11 cellular contexts compared by ENCODE assay signal in genomic region chr1:95793893-95794292, GRCh38.
A peak's percentile ranks its signal among the peaks of the same experiment; 100 is the strongest.
DNase-seq lines count a peak whose midpoint lies in the region; TF ChIP-seq lines count a peak whose summit lies in the region.
"Had no signal": no experiment of that assay in that cellular context is flagged by ENCODE, and none has a peak within 500 bp of the region (broad histone marks: within the 10 kb centered on the region; RNA-seq: fewer than 3 reads in every experiment).

No MANE protein-coding gene starts in this region.

- H3K27me3 ChIP-seq in Loucy (ENCODE audit: insufficient read depth, low read length, poor library complexity, severe bottlenecking) (no peaks in the 10 kb centered on the region), liver (ENCODE audit: control insufficient read depth in 4 of 4, insufficient read depth in 4 of 4, low read length in 3 of 4) (no peaks in the 10 kb centered on the region), tibial nerve (no peaks in the 10 kb centered on the region)

- 66% methylated on average over 5 of the region's 5 CpGs for WGBS in liver
- WGBS in tibial nerve, 2 donors = 64 to 74% methylated on average over 5 of the region's 5 CpGs

- H3F3A ChIP-seq in Loucy (ENCODE audit: low read depth) = no peaks in the 10 kb centered on the region

- peak; percentile 48 for TF ChIP-seq CTCF in Loucy (conservative IDR thresholded peaks at IDR 0.05; ENCODE audit: low read length)
- peak; percentile 14 for TF ChIP-seq CTCF in liver (IDR thresholded peaks at IDR 0.05; ENCODE audit: low read depth, low read length, missing input control)
- no peak for TF ChIP-seq CTCF in tibial nerve (IDR thresholded peaks at IDR 0.05)

- TF ChIP-seq RAD21 in liver (IDR thresholded peaks at IDR 0.05) = peak; percentile 33 to 57

- H4K20me1 ChIP-seq in Loucy (ENCODE audit: insufficient read depth, low read length, poor library complexity, severe bottlenecking) = no peaks in the 10 kb centered on the region

- H3K27ac ChIP-seq in liver (ENCODE audit: low read depth in 1 of 2, low read length in 2 of 2) = no peak overlapping the region
- no peak overlapping the region for H3K27ac ChIP-seq in tibial nerve

- no peak overlapping the region for H3K4me2 ChIP-seq in Loucy (ENCODE audit: low read depth, low read length, poor library complexity, severe bottlenecking)

- H3K79me2 ChIP-seq in Loucy (ENCODE audit: insufficient read depth, low read length) = no peaks in the 10 kb centered on the region

- no peaks in the 10 kb centered on the region for H3K9me2 ChIP-seq in Loucy (replicated peaks; ENCODE audit: low read depth, low read length)

- H2AFZ ChIP-seq in Loucy (ENCODE audit: low read length) = no peak overlapping the region

- H3K4me3 ChIP-seq in Loucy (ENCODE audit: low read length, poor library complexity, severe bottlenecking) (no peak overlapping the region), liver (ENCODE audit: low read depth in 1 of 3, low read length in 3 of 3) (no peak overlapping the region), tibial nerve (no peak overlapping the region)

- H3K9ac ChIP-seq in Loucy (ENCODE audit: low read depth, low read length, poor library complexity, severe bottlenecking) = no peak overlapping the region
- H3K9ac ChIP-seq in liver (ENCODE audit: low read depth in 1 of 2, low read length in 2 of 2) = no peak overlapping the region

- TF ChIP-seq EP300 in tibial nerve (IDR thresholded peaks at IDR 0.05) = no peak

- peak in 2 of 3 experiments; percentile 20 to 63 for DNase-seq in NCI-H1417 (lab: John Stamatoyannopoulos, UW)
- DNase-seq in NCI-H1417 treated with DMSO at 0.1 percent for 48 hours (lab: John Stamatoyannopoulos, UW) = no peak
- DNase-seq in astrocyte of the hippocampus (ENCODE audit: low read depth, low spot score) = peak; percentile 6
- no peak for DNase-seq in NCI-H1436 (lab: John Stamatoyannopoulos, UW)
- DNase-seq in tibial nerve (ENCODE audit: low spot score in 2 of 2) = no peak
- no peak for DNase-seq in DMS79 (lab: John Stamatoyannopoulos, UW)
- DNase-seq: activated naive CD8-positive, alpha-beta T cell treated with anti-CD3 and anti-CD28 coated beads, Interleukin-2, amount 50 U/mL, for 24 hours; effector CD8-positive, alpha-beta T cell; substantia nigra had no signal

- no peak for TF ChIP-seq POLR2A in tibial nerve (IDR thresholded peaks at IDR 0.05)

- H3K9me3 ChIP-seq in Loucy (ENCODE audit: insufficient read depth, low read depth, low read length) (no peaks in the 10 kb centered on the region), liver (ENCODE audit: control insufficient read depth in 4 of 4, low read length in 3 of 4) (no peaks in the 10 kb centered on the region), tibial nerve (peaks cover 0 to 8% (median 0%) of the 10 kb centered on the region in 4 donors)

- H3K36me3 ChIP-seq in Loucy (ENCODE audit: insufficient read depth, low read length) (no peaks in the 10 kb centered on the region), liver (ENCODE audit: control insufficient read depth in 4 of 4, insufficient read depth in 3 of 4, low read depth in 1 of 4, low read length in 3 of 4) (no peaks in the 10 kb centered on the region), tibial nerve (no peaks in the 10 kb centered on the region)

- H3K4me1 ChIP-seq in Loucy (ENCODE audit: insufficient read depth, low read length, poor library complexity, severe bottlenecking) (no peaks in the 10 kb centered on the region), liver (ENCODE audit: control insufficient read depth in 4 of 4, insufficient read depth in 4 of 4, low read length in 3 of 4) (no peaks in the 10 kb centered on the region), tibial nerve (no peaks in the 10 kb centered on the region)

TF ChIP-seq in liver, 16 proteins besides CTCF, POLR2A, EP300 and RAD21:
- TF ChIP-seq GABPA (IDR thresholded peaks at IDR 0.05 in 1 of 2, conservative IDR thresholded peaks at IDR 0.05 in 1 of 2) = no peak
- no peak for TF ChIP-seq ZBTB33 (IDR thresholded peaks at IDR 0.05)
- no peak for TF ChIP-seq MAX (IDR thresholded peaks at IDR 0.05)
- no peak for TF ChIP-seq EGR1 (IDR thresholded peaks at IDR 0.05; ENCODE audit: low read depth in 2 of 2)
- no peak for TF ChIP-seq SP1 (IDR thresholded peaks at IDR 0.05)
- TF ChIP-seq REST (IDR thresholded peaks at IDR 0.05) = no peak

Comparison
In these comparisons a context has a peak if more than half of its experiments do, and no peak if none do; other contexts are left out.
1. DNase-seq: peak in NCI-H1417 (2 of 3) and astrocyte of the hippocampus (single experiment); none in NCI-H1417 treated with DMSO at 0.1 percent for 48 hours (single experiment), NCI-H1436 (single experiment), tibial nerve (0 of 2) and DMS79 (single experiment).
2. CTCF ChIP-seq: peak in Loucy (single experiment) and liver (single experiment); none in tibial nerve (0 of 5).